In the genomic region with DNA sequence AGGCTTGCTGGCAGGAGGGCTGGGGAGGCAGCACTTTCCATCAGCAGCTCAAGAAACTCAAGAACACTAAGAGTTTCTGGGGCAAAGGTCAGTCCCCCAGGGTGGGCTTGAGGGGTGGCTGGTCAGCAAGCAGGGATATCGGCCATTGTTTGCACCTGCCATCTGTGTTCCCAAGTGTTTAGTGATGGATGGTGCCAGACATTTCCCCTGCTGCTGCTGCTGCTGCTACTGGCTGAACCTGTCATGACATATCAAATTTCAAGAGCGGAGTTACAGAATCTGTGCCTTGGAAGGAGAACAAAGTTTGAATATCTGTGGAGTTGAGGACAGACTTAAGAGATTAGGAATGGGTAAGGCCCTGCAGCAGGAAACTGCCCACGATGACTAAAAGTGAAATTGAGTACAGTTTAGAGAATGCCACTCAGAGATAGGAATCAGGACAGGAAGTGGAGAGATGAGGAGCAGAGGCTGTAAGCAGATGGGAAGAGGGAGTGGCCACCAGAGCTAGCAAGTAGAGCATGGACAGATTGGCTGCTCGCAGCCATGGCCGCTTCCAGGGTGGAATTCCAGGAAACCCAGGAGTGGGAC, we compare ENCODE assay signal across 10 cellular contexts. TPM values are rescaled to one million over a fixed set of nuclear protein-coding genes. Genes with fewer than 3 reads are reported as not detected.
DNase-seq lines count a peak whose midpoint lies in the region; ATAC-seq and TF ChIP-seq lines count a peak whose summit lies in the region.
"Had no signal": no experiment of that assay in that cellular context is flagged by ENCODE, and none has a peak within 500 bp of the region (broad histone marks: within the 10 kb centered on the region; RNA-seq: fewer than 3 reads in every experiment).

No MANE protein-coding gene starts in this region.

- no peaks in the 10 kb centered on the region for H3K36me3 ChIP-seq in SJCRH30
- no peaks in the 10 kb centered on the region for H3K36me3 ChIP-seq in stomach

- ATAC-seq in HG03571 (IDR thresholded peaks at IDR 0.05; ENCODE audit: unreplicated experiment) (no peak), HG02970 (IDR thresholded peaks at IDR 0.05; ENCODE audit: low FRiP score, unreplicated experiment) (no peak)

- H3K4me3 ChIP-seq in SJCRH30: peak overlapping the region; percentile 30
- H3K4me3 ChIP-seq in fibroblast of villous mesenchyme (ENCODE audit: low read depth, low read length): no peak overlapping the region
- no peak overlapping the region for H3K4me3 ChIP-seq in stomach
- H3K4me3 ChIP-seq: SK-N-MC had no signal

- H3K4me1 ChIP-seq in SJCRH30: peaks cover 6% of the 10 kb centered on the region; the same call in 1 of the 2 replicates
- H3K4me1 ChIP-seq in stomach: peaks cover 0 to 5% (median 0%) of the 10 kb centered on the region in 4 donors

- peak; percentile 68 for DNase-seq in AG08395 (ENCODE audit: low spot score)
- peak; percentile 90 for DNase-seq in HFFc6
- peak; percentile 77 to 82 for DNase-seq in SJCRH30
- DNase-seq in fibroblast of villous mesenchyme (ENCODE audit: low read depth): peak; percentile 68
- no peak for DNase-seq in UCSD-AML1 (lab: John Stamatoyannopoulos, UW; ENCODE audit: unreplicated experiment)
- no peak for DNase-seq in stomach
- DNase-seq: stimulated activated naive CD4-positive, alpha-beta T cell treated with Interleukin-2 at 50 U/mL for 16 hours had no signal

- peak overlapping the region; percentile 75 for H3K27ac Mint-ChIP-seq in HFFc6

- H3K27ac ChIP-seq in SJCRH30: peak overlapping the region; percentile 40; the same call in 1 of the 2 replicates
- no peak overlapping the region for H3K27ac ChIP-seq in stomach
- H3K27ac ChIP-seq: SK-N-MC had no signal

- no peaks in the 10 kb centered on the region for H3K27me3 Mint-ChIP-seq in HFFc6 (ENCODE audit: insufficient read depth)

- intact Hi-C loops in stomach (cut with DNase I; ENCODE audit: low total_unique reads): no loop called here

- peaks cover 11% of the 10 kb centered on the region for H3K36me3 Mint-ChIP-seq in HFFc6 (ENCODE audit: low read depth)

- TF ChIP-seq EP300 in stomach (IDR thresholded peaks at IDR 0.05): no peak

- H3K4me3 Mint-ChIP-seq in HFFc6: peak overlapping the region; percentile 63

- peaks cover 27% of the 10 kb centered on the region for H3K4me1 Mint-ChIP-seq in HFFc6 (ENCODE audit: low read depth)

- TF ChIP-seq CTCF in HFFc6 (IDR thresholded peaks at IDR 0.05): no peak
- no peak for TF ChIP-seq CTCF in fibroblast of villous mesenchyme (IDR thresholded peaks at IDR 0.05; ENCODE audit: insufficient read depth, low read depth, low read length)
- TF ChIP-seq CTCF in stomach (IDR thresholded peaks at IDR 0.05): no peak

- H3K9me3 Mint-ChIP-seq in HFFc6: no peaks in the 10 kb centered on the region; the same call in 1 of the 2 replicates

- H3K27me3 ChIP-seq in SJCRH30 (no peaks in the 10 kb centered on the region), stomach (no peaks in the 10 kb centered on the region)

- no peak for TF ChIP-seq POLR2A in stomach (IDR thresholded peaks at IDR 0.05)

- WGBS in stomach, 5 donors: 29 to 36% (median 34%) methylated on average over 5 of the region's 5 CpGs

- no peaks in the 10 kb centered on the region for H3K9me3 ChIP-seq in SJCRH30 (replicated peaks)
- H3K9me3 ChIP-seq in stomach: no peaks in the 10 kb centered on the region

RNA-seq across cellular contexts. Expression of a gene that starts 39.2 kb away (rescaled TPM):
- 10 to 100 TPM; 33.7 to 66.0 (median 39.9) TPM for total RNA-seq in HFFc6 (2021; fragmentation: NEBNext Ultra II Directional; extraction: Animal tissue kit (Norgen Biotek cat#: 25700))
- 5.7 and 5.9 TPM in 2 replicates for total RNA-seq in SJCRH30 (2014; rRNA removed; shearing (Covaris generic))
- 57.0 and 109 TPM in 2 replicates for total RNA-seq in fibroblast of villous mesenchyme
- 10 to 100 TPM in 3 of 5 donors, 1 to 10 TPM in 2; 1.2 to 50.0 (median 12.8) TPM for total RNA-seq in stomach
- polyA plus RNA-seq in stomach: 10 to 100 TPM in 2 of 3 donors, 1 to 10 TPM in 1; 8.4 to 21.1 (median 13.9) TPM

Comparison
In these comparisons a context has a peak if more than half of its experiments do, and no peak if none do; other contexts are left out.
1. DNase-seq: peak in AG08395 (single experiment), HFFc6 (single experiment), SJCRH30 (2 of 2) and fibroblast of villous mesenchyme (single experiment); none in UCSD-AML1 (single experiment) and stomach (single experiment).